In the genomic region with DNA sequence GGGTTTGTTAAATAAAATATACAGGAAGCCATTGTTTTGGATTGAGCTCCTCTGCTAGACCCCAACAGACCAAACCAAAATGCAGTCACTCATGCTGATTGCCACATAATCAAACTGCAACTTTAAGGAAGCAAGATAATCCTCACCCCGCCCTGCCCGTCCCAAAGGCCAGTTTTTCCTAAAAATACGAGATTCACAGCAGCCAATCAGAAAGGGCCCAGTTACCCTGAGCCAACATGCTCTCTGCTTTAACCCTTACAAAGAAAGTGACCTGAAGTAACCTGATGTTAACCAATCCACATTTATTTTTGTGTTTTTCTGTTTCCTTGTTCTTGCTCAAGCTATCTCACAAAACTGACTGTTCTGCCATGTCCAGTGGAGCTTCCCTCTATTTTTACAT, we compare ENCODE assay signal across 1 cellular context.
TF ChIP-seq lines count a peak whose summit lies in the region.

No MANE protein-coding gene starts in this region.

TF ChIP-seq in WTC11, 78 proteins besides CTCF, POLR2A, EP300 and RAD21:
- TF ChIP-seq SMAD4 (CRISPR knock-in tag; IDR thresholded peaks at IDR 0.05): no peak
TF ChIP-seq in WTC11: peak in this region for 0.
